In the genomic region with DNA sequence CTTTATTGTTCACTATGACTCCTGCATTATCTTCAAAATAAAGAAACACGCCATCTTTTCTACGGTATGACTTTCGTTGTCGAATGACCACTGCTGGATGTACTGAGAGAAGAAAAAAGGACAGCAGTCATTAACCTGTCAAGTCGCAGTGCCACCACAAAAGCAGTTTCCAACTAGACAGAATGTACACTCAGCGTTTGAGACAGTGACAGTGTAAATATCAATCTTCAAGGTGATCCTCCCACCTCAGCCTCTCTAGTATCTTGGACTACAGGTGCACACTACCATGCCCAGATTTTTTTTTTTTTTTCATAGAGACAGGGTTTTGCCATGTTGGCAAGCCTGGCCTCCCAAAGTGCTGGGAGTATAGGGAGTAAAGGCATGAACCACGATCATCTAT, we compare ENCODE assay signal across 1 cellular context.
A peak's percentile ranks its signal among the peaks of the same experiment; 100 is the strongest.
TF ChIP-seq lines count a peak whose summit lies in the region.

No MANE protein-coding gene starts in this region.

TF ChIP-seq in H1, 55 proteins besides CTCF, POLR2A, EP300 and RAD21:
- TF ChIP-seq POLR2AphosphoS5 (IDR thresholded peaks at IDR 0.05; ENCODE audit: low read depth, low read length) (peak; percentile 58; the same call in 1 of the 2 replicates), HDAC2 (IDR thresholded peaks at IDR 0.05; ENCODE audit: borderline replicate concordance in 1 of 2, low read depth in 2 of 2, low read length in 2 of 2) (no peak)
